ENCODE assay signal across 1 cellular context in genomic region chr3:157255797-157256196, GRCh38.
TF ChIP-seq lines count a peak whose summit lies in the region.

No MANE protein-coding gene starts in this region.

TF ChIP-seq in GM23338, 12 proteins besides CTCF, POLR2A, EP300 and RAD21 (continued from another document):
- TF ChIP-seq ZNF462 (CRISPR knock-in tag; IDR thresholded peaks at IDR 0.05) (no peak), STAT1 (IDR thresholded peaks at IDR 0.05; ENCODE audit: unreplicated experiment) (no peak), ZNF114 (CRISPR knock-in tag; IDR thresholded peaks at IDR 0.05) (no peak), NANOG (IDR thresholded peaks at IDR 0.05; ENCODE audit: borderline replicate concordance) (peak; percentile 42; the same call in 1 of the 2 replicates), EZH2phosphoT487 (IDR thresholded peaks at IDR 0.05; ENCODE audit: unreplicated experiment) (no peak), JUNB (IDR thresholded peaks at IDR 0.05; ENCODE audit: unreplicated experiment) (no peak)
- TF ChIP-seq, protein P1, sequence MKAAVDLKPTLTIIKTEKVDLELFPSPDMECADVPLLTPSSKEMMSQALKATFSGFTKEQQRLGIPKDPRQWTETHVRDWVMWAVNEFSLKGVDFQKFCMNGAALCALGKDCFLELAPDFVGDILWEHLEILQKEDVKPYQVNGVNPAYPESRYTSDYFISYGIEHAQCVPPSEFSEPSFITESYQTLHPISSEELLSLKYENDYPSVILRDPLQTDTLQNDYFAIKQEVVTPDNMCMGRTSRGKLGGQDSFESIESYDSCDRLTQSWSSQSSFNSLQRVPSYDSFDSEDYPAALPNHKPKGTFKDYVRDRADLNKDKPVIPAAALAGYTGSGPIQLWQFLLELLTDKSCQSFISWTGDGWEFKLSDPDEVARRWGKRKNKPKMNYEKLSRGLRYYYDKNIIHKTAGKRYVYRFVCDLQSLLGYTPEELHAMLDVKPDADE (IDR thresholded peaks at IDR 0.05): no peak
